In genomic region chr19:47210689-47211316, GRCh38 we compare ENCODE assay signal across 1 cellular context.
TF ChIP-seq lines count a peak whose summit lies in the region.

No MANE protein-coding gene starts in this region.

TF ChIP-seq in K562, 482 proteins besides CTCF, POLR2A, EP300 and RAD21 (continued from another document and continues in another):
- TF ChIP-seq ZBTB34 (CRISPR knock-in tag; IDR thresholded peaks at IDR 0.05) (no peak), XRCC5 (IDR thresholded peaks at IDR 0.05; ENCODE audit: low read depth, low read length) (no peak), CREB5 (CRISPR knock-in tag; IDR thresholded peaks at IDR 0.05) (0 out of 2 replicates have a peak, but pooled peaks have one; percentile 49), ZNF740 (CRISPR knock-in tag; IDR thresholded peaks at IDR 0.05) (no peak), ZNF740 (tag; IDR thresholded peaks at IDR 0.05) (peak in 1 of 2 experiments; percentile 66; a peak in 1 of 4 replicates), TEAD2 (tag; IDR thresholded peaks at IDR 0.05) (peak; percentile 41; the same call in 1 of the 2 replicates), HDAC8 (tag; IDR thresholded peaks at IDR 0.05) (peak; percentile 57; the same call in 1 of the 2 replicates), ARID3A (IDR thresholded peaks at IDR 0.05; ENCODE audit: borderline replicate concordance, low read depth, low read length) (peak; percentile 80; the same call in 1 of the 2 replicates), FOXP1 (CRISPR knock-in tag; IDR thresholded peaks at IDR 0.05) (no peak), TEAD4 (IDR thresholded peaks at IDR 0.05; ENCODE audit: low read length) (peak; percentile 58), TEAD4 (CRISPR knock-in tag; IDR thresholded peaks at IDR 0.05; ENCODE audit: borderline replicate concordance) (no peak), SLC30A9 (CRISPR knock-in tag; IDR thresholded peaks at IDR 0.05) (no peak), NR3C1 (CRISPR knock-in tag; IDR thresholded peaks at IDR 0.05) (no peak), BRD9 (IDR thresholded peaks at IDR 0.05; ENCODE audit: low read depth, partially characterized antibody) (peak; percentile 94), MAFK (IDR thresholded peaks at IDR 0.05; ENCODE audit: low read length) (peak; percentile 11; the same call in 1 of the 2 replicates), TEAD1 (CRISPR knock-in tag; IDR thresholded peaks at IDR 0.05) (peak in 1 of 2 experiments; percentile 78; a peak in 2 of 4 replicates), KAT8 (IDR thresholded peaks at IDR 0.05; ENCODE audit: low read depth) (no peak), ZKSCAN8 (CRISPR knock-in tag; IDR thresholded peaks at IDR 0.05) (peak; percentile 87; the same call in 1 of the 2 replicates), HCFC1 (IDR thresholded peaks at IDR 0.05; ENCODE audit: low read depth, low read length) (no peak), SETDB1 (IDR thresholded peaks at IDR 0.05; ENCODE audit: low read length) (no peak), MAFG (tag; conservative IDR thresholded peaks at IDR 0.05) (0 out of 2 replicates have a peak, but pooled peaks have one; percentile 5), ZNF41 (CRISPR knock-in tag; conservative IDR thresholded peaks at IDR 0.05) (peak; percentile 28; the same call in 1 of the 2 replicates), PTRF (tag; IDR thresholded peaks at IDR 0.05) (peak; percentile 73), SAFB2 (IDR thresholded peaks at IDR 0.05; ENCODE audit: borderline replicate concordance, low read depth, low read length, severe bottlenecking) (no peak)
- TF ChIP-seq, protein P1, sequence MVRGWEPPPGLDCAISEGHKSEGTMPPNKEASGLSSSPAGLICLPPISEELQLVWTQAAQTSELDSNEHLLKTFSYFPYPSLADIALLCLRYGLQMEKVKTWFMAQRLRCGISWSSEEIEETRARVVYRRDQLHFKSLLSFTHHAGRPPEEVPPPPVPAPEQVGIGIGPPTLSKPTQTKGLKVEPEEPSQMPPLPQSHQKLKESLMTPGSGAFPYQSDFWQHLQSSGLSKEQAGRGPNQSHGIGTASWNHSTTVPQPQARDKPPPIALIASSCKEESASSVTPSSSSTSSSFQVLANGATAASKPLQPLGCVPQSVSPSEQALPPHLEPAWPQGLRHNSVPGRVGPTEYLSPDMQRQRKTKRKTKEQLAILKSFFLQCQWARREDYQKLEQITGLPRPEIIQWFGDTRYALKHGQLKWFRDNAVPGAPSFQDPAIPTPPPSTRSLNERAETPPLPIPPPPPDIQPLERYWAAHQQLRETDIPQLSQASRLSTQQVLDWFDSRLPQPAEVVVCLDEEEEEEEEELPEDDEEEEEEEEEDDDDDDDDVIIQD (CRISPR knock-in tag; IDR thresholded peaks at IDR 0.05), result no peak
- TF ChIP-seq, protein P2, sequence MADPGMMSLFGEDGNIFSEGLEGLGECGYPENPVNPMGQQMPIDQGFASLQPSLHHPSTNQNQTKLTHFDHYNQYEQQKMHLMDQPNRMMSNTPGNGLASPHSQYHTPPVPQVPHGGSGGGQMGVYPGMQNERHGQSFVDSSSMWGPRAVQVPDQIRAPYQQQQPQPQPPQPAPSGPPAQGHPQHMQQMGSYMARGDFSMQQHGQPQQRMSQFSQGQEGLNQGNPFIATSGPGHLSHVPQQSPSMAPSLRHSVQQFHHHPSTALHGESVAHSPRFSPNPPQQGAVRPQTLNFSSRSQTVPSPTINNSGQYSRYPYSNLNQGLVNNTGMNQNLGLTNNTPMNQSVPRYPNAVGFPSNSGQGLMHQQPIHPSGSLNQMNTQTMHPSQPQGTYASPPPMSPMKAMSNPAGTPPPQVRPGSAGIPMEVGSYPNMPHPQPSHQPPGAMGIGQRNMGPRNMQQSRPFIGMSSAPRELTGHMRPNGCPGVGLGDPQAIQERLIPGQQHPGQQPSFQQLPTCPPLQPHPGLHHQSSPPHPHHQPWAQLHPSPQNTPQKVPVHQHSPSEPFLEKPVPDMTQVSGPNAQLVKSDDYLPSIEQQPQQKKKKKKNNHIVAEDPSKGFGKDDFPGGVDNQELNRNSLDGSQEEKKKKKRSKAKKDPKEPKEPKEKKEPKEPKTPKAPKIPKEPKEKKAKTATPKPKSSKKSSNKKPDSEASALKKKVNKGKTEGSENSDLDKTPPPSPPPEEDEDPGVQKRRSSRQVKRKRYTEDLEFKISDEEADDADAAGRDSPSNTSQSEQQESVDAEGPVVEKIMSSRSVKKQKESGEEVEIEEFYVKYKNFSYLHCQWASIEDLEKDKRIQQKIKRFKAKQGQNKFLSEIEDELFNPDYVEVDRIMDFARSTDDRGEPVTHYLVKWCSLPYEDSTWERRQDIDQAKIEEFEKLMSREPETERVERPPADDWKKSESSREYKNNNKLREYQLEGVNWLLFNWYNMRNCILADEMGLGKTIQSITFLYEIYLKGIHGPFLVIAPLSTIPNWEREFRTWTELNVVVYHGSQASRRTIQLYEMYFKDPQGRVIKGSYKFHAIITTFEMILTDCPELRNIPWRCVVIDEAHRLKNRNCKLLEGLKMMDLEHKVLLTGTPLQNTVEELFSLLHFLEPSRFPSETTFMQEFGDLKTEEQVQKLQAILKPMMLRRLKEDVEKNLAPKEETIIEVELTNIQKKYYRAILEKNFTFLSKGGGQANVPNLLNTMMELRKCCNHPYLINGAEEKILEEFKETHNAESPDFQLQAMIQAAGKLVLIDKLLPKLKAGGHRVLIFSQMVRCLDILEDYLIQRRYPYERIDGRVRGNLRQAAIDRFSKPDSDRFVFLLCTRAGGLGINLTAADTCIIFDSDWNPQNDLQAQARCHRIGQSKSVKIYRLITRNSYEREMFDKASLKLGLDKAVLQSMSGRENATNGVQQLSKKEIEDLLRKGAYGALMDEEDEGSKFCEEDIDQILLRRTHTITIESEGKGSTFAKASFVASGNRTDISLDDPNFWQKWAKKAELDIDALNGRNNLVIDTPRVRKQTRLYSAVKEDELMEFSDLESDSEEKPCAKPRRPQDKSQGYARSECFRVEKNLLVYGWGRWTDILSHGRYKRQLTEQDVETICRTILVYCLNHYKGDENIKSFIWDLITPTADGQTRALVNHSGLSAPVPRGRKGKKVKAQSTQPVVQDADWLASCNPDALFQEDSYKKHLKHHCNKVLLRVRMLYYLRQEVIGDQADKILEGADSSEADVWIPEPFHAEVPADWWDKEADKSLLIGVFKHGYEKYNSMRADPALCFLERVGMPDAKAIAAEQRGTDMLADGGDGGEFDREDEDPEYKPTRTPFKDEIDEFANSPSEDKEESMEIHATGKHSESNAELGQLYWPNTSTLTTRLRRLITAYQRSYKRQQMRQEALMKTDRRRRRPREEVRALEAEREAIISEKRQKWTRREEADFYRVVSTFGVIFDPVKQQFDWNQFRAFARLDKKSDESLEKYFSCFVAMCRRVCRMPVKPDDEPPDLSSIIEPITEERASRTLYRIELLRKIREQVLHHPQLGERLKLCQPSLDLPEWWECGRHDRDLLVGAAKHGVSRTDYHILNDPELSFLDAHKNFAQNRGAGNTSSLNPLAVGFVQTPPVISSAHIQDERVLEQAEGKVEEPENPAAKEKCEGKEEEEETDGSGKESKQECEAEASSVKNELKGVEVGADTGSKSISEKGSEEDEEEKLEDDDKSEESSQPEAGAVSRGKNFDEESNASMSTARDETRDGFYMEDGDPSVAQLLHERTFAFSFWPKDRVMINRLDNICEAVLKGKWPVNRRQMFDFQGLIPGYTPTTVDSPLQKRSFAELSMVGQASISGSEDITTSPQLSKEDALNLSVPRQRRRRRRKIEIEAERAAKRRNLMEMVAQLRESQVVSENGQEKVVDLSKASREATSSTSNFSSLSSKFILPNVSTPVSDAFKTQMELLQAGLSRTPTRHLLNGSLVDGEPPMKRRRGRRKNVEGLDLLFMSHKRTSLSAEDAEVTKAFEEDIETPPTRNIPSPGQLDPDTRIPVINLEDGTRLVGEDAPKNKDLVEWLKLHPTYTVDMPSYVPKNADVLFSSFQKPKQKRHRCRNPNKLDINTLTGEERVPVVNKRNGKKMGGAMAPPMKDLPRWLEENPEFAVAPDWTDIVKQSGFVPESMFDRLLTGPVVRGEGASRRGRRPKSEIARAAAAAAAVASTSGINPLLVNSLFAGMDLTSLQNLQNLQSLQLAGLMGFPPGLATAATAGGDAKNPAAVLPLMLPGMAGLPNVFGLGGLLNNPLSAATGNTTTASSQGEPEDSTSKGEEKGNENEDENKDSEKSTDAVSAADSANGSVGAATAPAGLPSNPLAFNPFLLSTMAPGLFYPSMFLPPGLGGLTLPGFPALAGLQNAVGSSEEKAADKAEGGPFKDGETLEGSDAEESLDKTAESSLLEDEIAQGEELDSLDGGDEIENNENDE (IDR thresholded peaks at IDR 0.05; ENCODE audit: low read depth, low read length), result no peak
- TF ChIP-seq, protein P3, sequence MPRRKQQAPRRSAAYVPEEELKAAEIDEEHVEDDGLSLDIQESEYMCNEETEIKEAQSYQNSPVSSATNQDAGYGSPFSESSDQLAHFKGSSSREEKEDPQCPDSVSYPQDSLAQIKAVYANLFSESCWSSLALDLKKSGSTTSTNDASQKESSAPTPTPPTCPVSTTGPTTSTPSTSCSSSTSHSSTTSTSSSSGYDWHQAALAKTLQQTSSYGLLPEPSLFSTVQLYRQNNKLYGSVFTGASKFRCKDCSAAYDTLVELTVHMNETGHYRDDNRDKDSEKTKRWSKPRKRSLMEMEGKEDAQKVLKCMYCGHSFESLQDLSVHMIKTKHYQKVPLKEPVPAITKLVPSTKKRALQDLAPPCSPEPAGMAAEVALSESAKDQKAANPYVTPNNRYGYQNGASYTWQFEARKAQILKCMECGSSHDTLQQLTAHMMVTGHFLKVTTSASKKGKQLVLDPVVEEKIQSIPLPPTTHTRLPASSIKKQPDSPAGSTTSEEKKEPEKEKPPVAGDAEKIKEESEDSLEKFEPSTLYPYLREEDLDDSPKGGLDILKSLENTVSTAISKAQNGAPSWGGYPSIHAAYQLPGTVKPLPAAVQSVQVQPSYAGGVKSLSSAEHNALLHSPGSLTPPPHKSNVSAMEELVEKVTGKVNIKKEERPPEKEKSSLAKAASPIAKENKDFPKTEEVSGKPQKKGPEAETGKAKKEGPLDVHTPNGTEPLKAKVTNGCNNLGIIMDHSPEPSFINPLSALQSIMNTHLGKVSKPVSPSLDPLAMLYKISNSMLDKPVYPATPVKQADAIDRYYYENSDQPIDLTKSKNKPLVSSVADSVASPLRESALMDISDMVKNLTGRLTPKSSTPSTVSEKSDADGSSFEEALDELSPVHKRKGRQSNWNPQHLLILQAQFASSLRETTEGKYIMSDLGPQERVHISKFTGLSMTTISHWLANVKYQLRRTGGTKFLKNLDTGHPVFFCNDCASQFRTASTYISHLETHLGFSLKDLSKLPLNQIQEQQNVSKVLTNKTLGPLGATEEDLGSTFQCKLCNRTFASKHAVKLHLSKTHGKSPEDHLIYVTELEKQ (CRISPR knock-in tag; IDR thresholded peaks at IDR 0.05), result no peak
